9 cellular contexts compared by ENCODE assay signal in genomic region chr10:3485287-3485686, GRCh38.
A peak's percentile ranks its signal among the peaks of the same experiment; 100 is the strongest.
DNase-seq lines count a peak whose midpoint lies in the region; ATAC-seq lines count a peak whose summit lies in the region.
"Had no signal": no experiment of that assay in that cellular context is flagged by ENCODE, and none has a peak within 500 bp of the region (broad histone marks: within the 10 kb centered on the region; RNA-seq: fewer than 3 reads in every experiment).

No MANE protein-coding gene starts in this region.

- peaks cover 31% of the 10 kb centered on the region for H3K4me1 Mint-ChIP-seq in activated CD4-positive, alpha-beta T cell treated with anti-CD3 and anti-CD28 coated beads for 36 hours
- peaks cover 17% of the 10 kb centered on the region for H3K4me1 Mint-ChIP-seq in T-helper 17 cell

- intact Hi-C loops in activated CD4-positive, alpha-beta T cell treated with anti-CD3 and anti-CD28 coated beads for 36 hours (cut with DNase I, micrococcal nuclease), result no loop called here

- no peak overlapping the region for H3K4me3 Mint-ChIP-seq in activated CD4-positive, alpha-beta T cell treated with anti-CD3 and anti-CD28 coated beads for 36 hours
- peak overlapping the region; percentile 76 for H3K4me3 Mint-ChIP-seq in T-helper 17 cell
- H3K4me3 Mint-ChIP-seq: stimulated activated effector memory CD8-positive, alpha-beta T cell treated with anti-CD3 and anti-CD28 coated beads, Interleukin-12 subunit alpha, Interleukin-12 subunit beta, amount 100 ng/mL, for 72 hours had no signal

- peaks cover 9% of the 10 kb centered on the region for H3K9me3 Mint-ChIP-seq in activated CD4-positive, alpha-beta T cell treated with anti-CD3 and anti-CD28 coated beads for 36 hours (ENCODE audit: low read depth)

- H3K27ac ChIP-seq in skin epidermis, result peak overlapping the region in 17 of 21 experiments; percentile 5 to 79 (median 57)

- no peak overlapping the region for H3K4me3 ChIP-seq in skin epidermis

- POLR2A ChIA-PET in activated CD4-positive, alpha-beta T cell treated with anti-CD3 and anti-CD28 coated beads for 36 hours (lab: Charles Lee), result no interaction called here

- CTCF ChIA-PET in activated CD4-positive, alpha-beta T cell treated with anti-CD3 and anti-CD28 coated beads for 36 hours (lab: Charles Lee), result interaction anchor here (1.1 kb wide), 1 partner anchor 288 kb away, joined by 4 read pairs; no protein-coding TSS in a partner anchor

- no peaks in the 10 kb centered on the region for H3K9me3 ChIP-seq in T-helper 17 cell (ENCODE audit: control insufficient read depth, low read length, poor library complexity, severe bottlenecking)

- H3K36me3 Mint-ChIP-seq in activated CD4-positive, alpha-beta T cell treated with anti-CD3 and anti-CD28 coated beads for 36 hours (ENCODE audit: low read depth), result no peaks in the 10 kb centered on the region
- H3K36me3 Mint-ChIP-seq in T-helper 17 cell (ENCODE audit: low read depth), result no peaks in the 10 kb centered on the region
- H3K36me3 Mint-ChIP-seq: stimulated activated effector memory CD8-positive, alpha-beta T cell treated with anti-CD3 and anti-CD28 coated beads, Interleukin-12 subunit alpha, Interleukin-12 subunit beta, amount 100 ng/mL, for 72 hours had no signal

- no peak for ATAC-seq in activated CD4-positive, alpha-beta T cell treated with anti-CD3 and anti-CD28 coated beads for 36 hours
- ATAC-seq in HG02852 (IDR thresholded peaks at IDR 0.05; ENCODE audit: unreplicated experiment) (peak; percentile 37), T-helper 17 cell (peak; percentile 69)
- ATAC-seq: stimulated activated effector memory CD8-positive, alpha-beta T cell treated with anti-CD3 and anti-CD28 coated beads, Interleukin-12 subunit alpha, Interleukin-12 subunit beta, amount 100 ng/mL, for 72 hours had no signal

- H3K27me3 Mint-ChIP-seq in activated CD4-positive, alpha-beta T cell treated with anti-CD3 and anti-CD28 coated beads for 36 hours, result no peaks in the 10 kb centered on the region
- H3K27me3 Mint-ChIP-seq in T-helper 17 cell, result peaks cover 10% of the 10 kb centered on the region

- DNase-seq in activated CD4-positive, alpha-beta T cell treated with anti-CD3 and anti-CD28 coated beads for 36 hours, result no peak
- no peak for DNase-seq in activated CD4-positive, alpha-beta T cell treated with anti-CD3 and anti-CD28 coated beads, Interleukin-2, amount 50 U/mL, for 1 hour
- DNase-seq in T-helper 17 cell (no peak), NCI-H524 treated with DMSO at 0.1 percent for 48 hours (lab: John Stamatoyannopoulos, UW) (no peak), kidney tubule cell (ENCODE audit: low spot score) (no peak)
- no peak for DNase-seq in activated effector memory CD4-positive, alpha-beta T cell treated with Interleukin-2 at 50 U/mL for 16 hours

- peak overlapping the region; percentile 44 for H3K27ac Mint-ChIP-seq in activated CD4-positive, alpha-beta T cell treated with anti-CD3 and anti-CD28 coated beads for 36 hours
- H3K27ac Mint-ChIP-seq in T-helper 17 cell, result peak overlapping the region; percentile 76
- H3K27ac Mint-ChIP-seq: stimulated activated effector memory CD8-positive, alpha-beta T cell treated with anti-CD3 and anti-CD28 coated beads, Interleukin-12 subunit alpha, Interleukin-12 subunit beta, amount 100 ng/mL, for 72 hours had no signal
